10 cellular contexts compared by ENCODE assay signal in the genomic region with DNA sequence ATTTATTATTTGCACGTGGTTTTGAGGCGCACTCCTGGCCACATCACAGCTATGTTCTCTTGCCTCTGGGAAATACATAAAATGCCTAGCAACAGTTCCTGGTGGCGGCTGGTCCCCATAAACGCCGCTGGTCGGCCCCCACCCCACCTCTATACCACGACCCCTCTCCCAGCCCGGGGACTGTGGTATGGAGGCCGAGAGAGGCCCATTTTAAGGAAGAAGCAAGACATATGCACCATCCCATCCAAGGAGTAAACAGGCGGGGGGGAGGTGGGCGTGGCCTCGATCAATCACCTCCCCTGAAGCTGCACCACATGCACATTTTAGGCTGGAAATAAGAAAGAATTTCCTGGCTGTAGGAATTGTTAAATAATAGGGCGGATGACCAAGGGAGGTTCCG.
DNase-seq lines count a peak whose midpoint lies in the region; ATAC-seq and FAIRE-seq lines count a peak whose summit lies in the region.
"Had no signal": no experiment of that assay in that cellular context is flagged by ENCODE, and none has a peak within 500 bp of the region (broad histone marks: within the 10 kb centered on the region; RNA-seq: fewer than 3 reads in every experiment).

No MANE protein-coding gene starts in this region.

- ATAC-seq in naive thymus-derived CD8-positive, alpha-beta T cell: no peak
- no peak for ATAC-seq in HG02763 (IDR thresholded peaks at IDR 0.05; ENCODE audit: unreplicated experiment)
- no peak for ATAC-seq in GM19351 (IDR thresholded peaks at IDR 0.05; ENCODE audit: unreplicated experiment)
- ATAC-seq: Panc1 had no signal

- H3K9me3 ChIP-seq in Karpas-422 (ENCODE audit: low read length): no peaks in the 10 kb centered on the region

- DNase-seq in activated naive CD4-positive, alpha-beta T cell treated with anti-CD3 and anti-CD28 coated beads, Interleukin-2, amount 10 ng/mL, durations not matched to agents 7 days and 5 days: no peak
- no peak for DNase-seq in activated naive CD4-positive, alpha-beta T cell treated with anti-CD3 and anti-CD28 coated beads, Interleukin-2, amount 50 U/mL, for 16 hours
- DNase-seq in naive thymus-derived CD8-positive, alpha-beta T cell: no peak
- peak; percentile 6 for DNase-seq in urothelium cell line (ENCODE audit: low spot score)
- DNase-seq in Karpas-422: no peak

- no peaks in the 10 kb centered on the region for H4K20me1 ChIP-seq in Karpas-422 (ENCODE audit: insufficient read depth, low read depth, low read length)

- no peaks in the 10 kb centered on the region for H3K27me3 Mint-ChIP-seq in activated naive CD4-positive, alpha-beta T cell treated with anti-CD3 and anti-CD28 coated beads, Interleukin-2, amount 10 ng/mL, durations not matched to agents 7 days and 5 days
- H3K27me3 Mint-ChIP-seq in dendritic cell treated with granulocyte-macrophage colony-stimulating factor and Interleukin-4, amounts not matched to agents 40 ng/mL and 50 ng/mL, for 4 days: no peaks in the 10 kb centered on the region
- H3K27me3 Mint-ChIP-seq in naive thymus-derived CD8-positive, alpha-beta T cell: no peaks in the 10 kb centered on the region

- no peaks in the 10 kb centered on the region for H3K27me3 ChIP-seq in Karpas-422 (ENCODE audit: low read length)

- H3K4me3 ChIP-seq in Karpas-422 (ENCODE audit: low read length): no peak overlapping the region

- H3K79me2 ChIP-seq in Karpas-422 (ENCODE audit: low read length): peaks cover 92% of the 10 kb centered on the region

- peak overlapping the region; percentile 14 for H3K27ac Mint-ChIP-seq in activated naive CD4-positive, alpha-beta T cell treated with anti-CD3 and anti-CD28 coated beads, Interleukin-2, amount 10 ng/mL, durations not matched to agents 7 days and 5 days
- peak overlapping the region; percentile 100 for H3K27ac Mint-ChIP-seq in dendritic cell treated with granulocyte-macrophage colony-stimulating factor and Interleukin-4, amounts not matched to agents 40 ng/mL and 50 ng/mL, for 4 days
- peak overlapping the region; percentile 65 to 98 (median 81) for H3K27ac Mint-ChIP-seq in naive thymus-derived CD8-positive, alpha-beta T cell

- peaks cover 47% of the 10 kb centered on the region for H3K36me3 ChIP-seq in Karpas-422 (ENCODE audit: insufficient read depth, low read length)

- H3K36me3 Mint-ChIP-seq in activated naive CD4-positive, alpha-beta T cell treated with anti-CD3 and anti-CD28 coated beads, Interleukin-2, amount 10 ng/mL, durations not matched to agents 7 days and 5 days: peaks cover 84% of the 10 kb centered on the region
- H3K36me3 Mint-ChIP-seq in dendritic cell treated with granulocyte-macrophage colony-stimulating factor and Interleukin-4, amounts not matched to agents 40 ng/mL and 50 ng/mL, for 4 days (ENCODE audit: low read depth): no peaks in the 10 kb centered on the region
- peaks cover 6 to 41% (median 33%) of the 10 kb centered on the region in 3 donors for H3K36me3 Mint-ChIP-seq in naive thymus-derived CD8-positive, alpha-beta T cell

- peaks cover 60% of the 10 kb centered on the region for H3K4me1 Mint-ChIP-seq in activated naive CD4-positive, alpha-beta T cell treated with anti-CD3 and anti-CD28 coated beads, Interleukin-2, amount 10 ng/mL, durations not matched to agents 7 days and 5 days
- H3K4me1 Mint-ChIP-seq in dendritic cell treated with granulocyte-macrophage colony-stimulating factor and Interleukin-4, amounts not matched to agents 40 ng/mL and 50 ng/mL, for 4 days (ENCODE audit: low read depth): peaks cover 34% of the 10 kb centered on the region
- peaks cover 37 to 79% (median 64%) of the 10 kb centered on the region in 4 donors for H3K4me1 Mint-ChIP-seq in naive thymus-derived CD8-positive, alpha-beta T cell

- peaks cover 16% of the 10 kb centered on the region for H3K4me1 ChIP-seq in Karpas-422 (ENCODE audit: low read length)

- intact Hi-C loops in dendritic cell treated with granulocyte-macrophage colony-stimulating factor and Interleukin-4, amounts not matched to agents 40 ng/mL and 50 ng/mL, for 4 days (cut with micrococcal nuclease): loop anchor here (2.0 to 5.0 kb wide), 3 partner anchors 80 to 130 kb away; partner anchors contain the start of genes BCL2 and KDSR

- H3K4me3 Mint-ChIP-seq in activated naive CD4-positive, alpha-beta T cell treated with anti-CD3 and anti-CD28 coated beads, Interleukin-2, amount 10 ng/mL, durations not matched to agents 7 days and 5 days: no peak overlapping the region
- peak overlapping the region; percentile 76 for H3K4me3 Mint-ChIP-seq in dendritic cell treated with granulocyte-macrophage colony-stimulating factor and Interleukin-4, amounts not matched to agents 40 ng/mL and 50 ng/mL, for 4 days
- H3K4me3 Mint-ChIP-seq in naive thymus-derived CD8-positive, alpha-beta T cell: peak overlapping the region in 7 of 10 donors; percentile 8 to 59 (median 35)

- POLR2A ChIA-PET in naive thymus-derived CD8-positive, alpha-beta T cell (lab: Charles Lee): interaction anchor here (0.7 to 1.6 kb wide), 4 partner anchors 25 to 84 kb away, joined by 3 to 4 read pairs (median 4); no protein-coding TSS in a partner anchor

- H2AFZ ChIP-seq in Karpas-422 (ENCODE audit: low read length): no peak overlapping the region

- H3K27ac ChIP-seq in Karpas-422 (ENCODE audit: low read length): no peak overlapping the region

- no peak overlapping the region for H3K9ac ChIP-seq in Karpas-422 (ENCODE audit: low read length)

- CTCF ChIA-PET in activated naive CD4-positive, alpha-beta T cell treated with anti-CD3 and anti-CD28 coated beads, Interleukin-2, amount 10 ng/mL, durations not matched to agents 7 days and 5 days (lab: Charles Lee): interaction anchor here (1.1 kb wide), 1 partner anchor 82 kb away, joined by 4 read pairs; the partner anchor contains the start of gene BCL2

- peaks cover 16% of the 10 kb centered on the region for H3K9me3 Mint-ChIP-seq in activated naive CD4-positive, alpha-beta T cell treated with anti-CD3 and anti-CD28 coated beads, Interleukin-2, amount 10 ng/mL, durations not matched to agents 7 days and 5 days
- H3K9me3 Mint-ChIP-seq in dendritic cell treated with granulocyte-macrophage colony-stimulating factor and Interleukin-4, amounts not matched to agents 40 ng/mL and 50 ng/mL, for 4 days: no peaks in the 10 kb centered on the region
- H3K9me3 Mint-ChIP-seq in naive thymus-derived CD8-positive, alpha-beta T cell: peaks cover 0 to 7% (median 0%) of the 10 kb centered on the region in 9 donors

- FAIRE-seq in urothelium cell line (lab: Jason Lieb, UNC): no peak
- FAIRE-seq: GM18507 had no signal

- H3K9me2 ChIP-seq in Karpas-422 (replicated peaks; ENCODE audit: insufficient read depth, low read length): no peaks in the 10 kb centered on the region

- no peak overlapping the region for H3K4me2 ChIP-seq in Karpas-422 (ENCODE audit: low read depth, low read length, poor library complexity, severe bottlenecking)

Comparison
In these comparisons a context has a peak if more than half of its experiments do, and no peak if none do; other contexts are left out.
1. H3K27ac Mint-ChIP-seq: peak in every context shown above with its lines; median percentile 100 in dendritic cell treated with granulocyte-macrophage colony-stimulating factor and Interleukin-4, amounts not matched to agents 40 ng/mL and 50 ng/mL, for 4 days; 81 in naive thymus-derived CD8-positive, alpha-beta T cell; 14 in activated naive CD4-positive, alpha-beta T cell treated with anti-CD3 and anti-CD28 coated beads, Interleukin-2, amount 10 ng/mL, durations not matched to agents 7 days and 5 days.